In the genomic region with DNA sequence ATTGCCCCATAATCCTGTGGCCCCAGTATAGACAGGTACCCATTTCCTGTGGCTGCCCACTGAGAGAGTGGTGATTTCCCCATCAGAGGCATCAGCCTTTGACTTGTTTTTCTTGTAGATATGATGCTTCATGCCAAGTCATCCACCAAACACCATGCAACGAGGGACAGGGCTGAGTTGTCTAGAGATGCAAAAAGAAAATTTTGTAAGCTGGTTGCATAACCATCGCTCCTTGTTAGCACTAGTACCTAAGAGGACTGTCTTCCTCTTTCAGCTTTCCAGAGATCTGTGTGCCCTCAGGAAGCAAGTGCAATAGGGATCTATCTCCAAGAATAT, we compare ENCODE assay signal across 1 cellular context.
TF ChIP-seq lines count a peak whose summit lies in the region.

No MANE protein-coding gene starts in this region.

TF ChIP-seq in K562, 482 proteins besides CTCF, POLR2A, EP300 and RAD21 (continued from another document):
- TF ChIP-seq, protein P1, sequence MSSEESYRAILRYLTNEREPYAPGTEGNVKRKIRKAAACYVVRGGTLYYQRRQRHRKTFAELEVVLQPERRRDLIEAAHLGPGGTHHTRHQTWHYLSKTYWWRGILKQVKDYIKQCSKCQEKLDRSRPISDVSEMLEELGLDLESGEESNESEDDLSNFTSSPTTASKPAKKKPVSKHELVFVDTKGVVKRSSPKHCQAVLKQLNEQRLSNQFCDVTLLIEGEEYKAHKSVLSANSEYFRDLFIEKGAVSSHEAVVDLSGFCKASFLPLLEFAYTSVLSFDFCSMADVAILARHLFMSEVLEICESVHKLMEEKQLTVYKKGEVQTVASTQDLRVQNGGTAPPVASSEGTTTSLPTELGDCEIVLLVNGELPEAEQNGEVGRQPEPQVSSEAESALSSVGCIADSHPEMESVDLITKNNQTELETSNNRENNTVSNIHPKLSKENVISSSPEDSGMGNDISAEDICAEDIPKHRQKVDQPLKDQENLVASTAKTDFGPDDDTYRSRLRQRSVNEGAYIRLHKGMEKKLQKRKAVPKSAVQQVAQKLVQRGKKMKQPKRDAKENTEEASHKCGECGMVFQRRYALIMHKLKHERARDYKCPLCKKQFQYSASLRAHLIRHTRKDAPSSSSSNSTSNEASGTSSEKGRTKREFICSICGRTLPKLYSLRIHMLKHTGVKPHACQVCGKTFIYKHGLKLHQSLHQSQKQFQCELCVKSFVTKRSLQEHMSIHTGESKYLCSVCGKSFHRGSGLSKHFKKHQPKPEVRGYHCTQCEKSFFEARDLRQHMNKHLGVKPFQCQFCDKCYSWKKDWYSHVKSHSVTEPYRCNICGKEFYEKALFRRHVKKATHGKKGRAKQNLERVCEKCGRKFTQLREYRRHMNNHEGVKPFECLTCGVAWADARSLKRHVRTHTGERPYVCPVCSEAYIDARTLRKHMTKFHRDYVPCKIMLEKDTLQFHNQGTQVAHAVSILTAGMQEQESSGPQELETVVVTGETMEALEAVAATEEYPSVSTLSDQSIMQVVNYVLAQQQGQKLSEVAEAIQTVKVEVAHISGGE (CRISPR knock-in tag; IDR thresholded peaks at IDR 0.05): peak in 1 of 3 experiments; percentile 91; a peak in 2 of 6 replicates
- TF ChIP-seq, protein P2, sequence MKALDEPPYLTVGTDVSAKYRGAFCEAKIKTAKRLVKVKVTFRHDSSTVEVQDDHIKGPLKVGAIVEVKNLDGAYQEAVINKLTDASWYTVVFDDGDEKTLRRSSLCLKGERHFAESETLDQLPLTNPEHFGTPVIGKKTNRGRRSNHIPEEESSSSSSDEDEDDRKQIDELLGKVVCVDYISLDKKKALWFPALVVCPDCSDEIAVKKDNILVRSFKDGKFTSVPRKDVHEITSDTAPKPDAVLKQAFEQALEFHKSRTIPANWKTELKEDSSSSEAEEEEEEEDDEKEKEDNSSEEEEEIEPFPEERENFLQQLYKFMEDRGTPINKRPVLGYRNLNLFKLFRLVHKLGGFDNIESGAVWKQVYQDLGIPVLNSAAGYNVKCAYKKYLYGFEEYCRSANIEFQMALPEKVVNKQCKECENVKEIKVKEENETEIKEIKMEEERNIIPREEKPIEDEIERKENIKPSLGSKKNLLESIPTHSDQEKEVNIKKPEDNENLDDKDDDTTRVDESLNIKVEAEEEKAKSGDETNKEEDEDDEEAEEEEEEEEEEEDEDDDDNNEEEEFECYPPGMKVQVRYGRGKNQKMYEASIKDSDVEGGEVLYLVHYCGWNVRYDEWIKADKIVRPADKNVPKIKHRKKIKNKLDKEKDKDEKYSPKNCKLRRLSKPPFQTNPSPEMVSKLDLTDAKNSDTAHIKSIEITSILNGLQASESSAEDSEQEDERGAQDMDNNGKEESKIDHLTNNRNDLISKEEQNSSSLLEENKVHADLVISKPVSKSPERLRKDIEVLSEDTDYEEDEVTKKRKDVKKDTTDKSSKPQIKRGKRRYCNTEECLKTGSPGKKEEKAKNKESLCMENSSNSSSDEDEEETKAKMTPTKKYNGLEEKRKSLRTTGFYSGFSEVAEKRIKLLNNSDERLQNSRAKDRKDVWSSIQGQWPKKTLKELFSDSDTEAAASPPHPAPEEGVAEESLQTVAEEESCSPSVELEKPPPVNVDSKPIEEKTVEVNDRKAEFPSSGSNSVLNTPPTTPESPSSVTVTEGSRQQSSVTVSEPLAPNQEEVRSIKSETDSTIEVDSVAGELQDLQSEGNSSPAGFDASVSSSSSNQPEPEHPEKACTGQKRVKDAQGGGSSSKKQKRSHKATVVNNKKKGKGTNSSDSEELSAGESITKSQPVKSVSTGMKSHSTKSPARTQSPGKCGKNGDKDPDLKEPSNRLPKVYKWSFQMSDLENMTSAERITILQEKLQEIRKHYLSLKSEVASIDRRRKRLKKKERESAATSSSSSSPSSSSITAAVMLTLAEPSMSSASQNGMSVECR (CRISPR knock-in tag; IDR thresholded peaks at IDR 0.05): no peak
- TF ChIP-seq FOXA3 (CRISPR knock-in tag; conservative IDR thresholded peaks at IDR 0.05 in 1 of 2, IDR thresholded peaks at IDR 0.05 in 1 of 2): no peak
- TF ChIP-seq U2AF2 (optimal IDR thresholded peaks at IDR 0.05; ENCODE audit: low read depth, low read length): no peak
- TF ChIP-seq FOXK2 (conservative IDR thresholded peaks at IDR 0.05 in 1 of 2, IDR thresholded peaks at IDR 0.05 in 1 of 2; ENCODE audit: low read depth in 2 of 2): no peak
- TF ChIP-seq HLTF (IDR thresholded peaks at IDR 0.05): no peak
- TF ChIP-seq, protein P3, sequence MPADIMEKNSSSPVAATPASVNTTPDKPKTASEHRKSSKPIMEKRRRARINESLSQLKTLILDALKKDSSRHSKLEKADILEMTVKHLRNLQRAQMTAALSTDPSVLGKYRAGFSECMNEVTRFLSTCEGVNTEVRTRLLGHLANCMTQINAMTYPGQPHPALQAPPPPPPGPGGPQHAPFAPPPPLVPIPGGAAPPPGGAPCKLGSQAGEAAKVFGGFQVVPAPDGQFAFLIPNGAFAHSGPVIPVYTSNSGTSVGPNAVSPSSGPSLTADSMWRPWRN (IDR thresholded peaks at IDR 0.05; ENCODE audit: low read depth): no peak
- no peak for TF ChIP-seq ZNF24 (IDR thresholded peaks at IDR 0.05)
TF ChIP-seq in K562: peak in this region for 2.
